In genomic region chr1:53325326-53326087, GRCh38 we compare ENCODE assay signal across 8 cellular contexts. TPM values are rescaled to one million over a fixed set of nuclear protein-coding genes. Genes with fewer than 3 reads are reported as not detected.
DNase-seq lines count a peak whose midpoint lies in the region; ATAC-seq and TF ChIP-seq lines count a peak whose summit lies in the region.

No MANE protein-coding gene starts in this region.

- H3K9me3 Mint-ChIP-seq in CD8-positive, alpha-beta memory T cell: no peaks in the 10 kb centered on the region
- no peaks in the 10 kb centered on the region for H3K9me3 Mint-ChIP-seq in endothelial cell (ENCODE audit: unreplicated experiment)

- no peaks in the 10 kb centered on the region for H3K9me3 ChIP-seq in CD8-positive, alpha-beta memory T cell (ENCODE audit: low read length)
- H3K9me3 ChIP-seq in PC-3 (ENCODE audit: low read length): no peaks in the 10 kb centered on the region
- H3K9me3 ChIP-seq in neuron (ENCODE audit: low read length): no peaks in the 10 kb centered on the region

- peak overlapping the region; percentile 51 to 98 (median 90) for H3K27ac Mint-ChIP-seq in CD8-positive, alpha-beta memory T cell
- H3K27ac Mint-ChIP-seq in endothelial cell (ENCODE audit: unreplicated experiment): peak overlapping the region; percentile 72

- no peaks in the 10 kb centered on the region for H4K20me1 ChIP-seq in PC-3 (ENCODE audit: low read length)

- intact Hi-C loops in PC-3 (cut with micrococcal nuclease): loop anchor here (2.0 to 5.0 kb wide), 3 partner anchors 55 to 1082 kb away; partner anchors contain the start of gene SSBP3

- POLR2A ChIA-PET in CD8-positive, alpha-beta memory T cell (lab: Charles Lee): interaction anchor here (0.5 to 2.3 kb wide), 3 partner anchors 43 to 252 kb away, joined by 3 to 18 read pairs (median 4); no protein-coding TSS in a partner anchor
- POLR2A ChIA-PET in PC-3 (lab: Charles Lee; ENCODE audit: unreplicated experiment): no interaction called here

- peak overlapping the region; percentile 87 for H3K4me3 ChIP-seq in CD8-positive, alpha-beta memory T cell (ENCODE audit: low read length)
- H3K4me3 ChIP-seq in PC-3 (ENCODE audit: low read length) (peak overlapping the region; percentile 89), neuron (ENCODE audit: low read length) (peak overlapping the region; percentile 78)

- peak overlapping the region; percentile 87 for H3K4me2 ChIP-seq in PC-3 (ENCODE audit: low read length)

- CTCF ChIA-PET in CD8-positive, alpha-beta memory T cell (lab: Charles Lee): interaction anchor here (1.6 to 2.5 kb wide), 4 partner anchors 43 to 88 kb away, joined by 4 to 11 read pairs (median 6); no protein-coding TSS in a partner anchor
- CTCF ChIA-PET in PC-3 (lab: Charles Lee): no interaction called here

- peak; percentile 0; the same call in 1 of the 2 replicates for ATAC-seq in PC-3

- H3K4me1 Mint-ChIP-seq in CD8-positive, alpha-beta memory T cell: peaks cover 20 to 31% (median 24%) of the 10 kb centered on the region in 3 donors
- peaks cover 16% of the 10 kb centered on the region for H3K4me1 Mint-ChIP-seq in endothelial cell (ENCODE audit: unreplicated experiment)

- H3K36me3 ChIP-seq in CD8-positive, alpha-beta memory T cell (ENCODE audit: insufficient read depth, low read length): no peaks in the 10 kb centered on the region
- H3K36me3 ChIP-seq in PC-3 (ENCODE audit: low read depth, low read length) (peaks cover 23% of the 10 kb centered on the region), neuron (ENCODE audit: insufficient read depth, low read length) (peaks cover 14% of the 10 kb centered on the region)

- no peaks in the 10 kb centered on the region for H3K9me2 ChIP-seq in PC-3 (replicated peaks; ENCODE audit: low read length)

- TSS peak; percentile 68 for BruUV-seq in PC-3 (replicated peaks; lab: Mats Ljungman, UMichigan)

- H3K4me3 Mint-ChIP-seq in CD8-positive, alpha-beta memory T cell: peak overlapping the region; percentile 92 to 100 (median 95)
- H3K4me3 Mint-ChIP-seq in endothelial cell (ENCODE audit: unreplicated experiment): peak overlapping the region; percentile 83

- H2AFZ ChIP-seq in PC-3 (ENCODE audit: low read length) (peak overlapping the region; percentile 58), neuron (ENCODE audit: low read depth, low read length) (no peak overlapping the region)

- H3K4me1 ChIP-seq in CD8-positive, alpha-beta memory T cell (ENCODE audit: insufficient read depth, low read length): peaks cover 14% of the 10 kb centered on the region
- H3K4me1 ChIP-seq in PC-3 (ENCODE audit: insufficient read depth, low read length): peaks cover 17% of the 10 kb centered on the region
- H3K4me1 ChIP-seq in neuron (ENCODE audit: insufficient read depth, low read length): peaks cover 16% of the 10 kb centered on the region

- no peaks in the 10 kb centered on the region for H3F3A ChIP-seq in PC-3 (ENCODE audit: low read length, unreplicated experiment)

- peak overlapping the region; percentile 90 for H3K9ac ChIP-seq in PC-3 (ENCODE audit: low read length)

- H3K36me3 Mint-ChIP-seq in CD8-positive, alpha-beta memory T cell: peaks cover 0 to 17% (median 2%) of the 10 kb centered on the region in 3 donors
- peaks cover 12% of the 10 kb centered on the region for H3K36me3 Mint-ChIP-seq in endothelial cell (ENCODE audit: low read depth, unreplicated experiment)

- no peak for DNase-seq in CD8-positive, alpha-beta memory T cell
- no peak for DNase-seq in PC-3
- DNase-seq in endothelial cell (ENCODE audit: low spot score): no peak
- DNase-seq in NOMO-1 treated with dmso at 0.1 percent for 144 hours (lab: John Stamatoyannopoulos, UW; ENCODE audit: unreplicated experiment): no peak
- DNase-seq in NCI-H226: no peak
- no peak for DNase-seq in NCI-H748 (lab: John Stamatoyannopoulos, UW; ENCODE audit: unreplicated experiment)
- DNase-seq in islet precursor cell: no peak

- peak overlapping the region; percentile 85 for H3K27ac ChIP-seq in CD8-positive, alpha-beta memory T cell (ENCODE audit: low read depth, low read length)
- H3K27ac ChIP-seq in PC-3 (ENCODE audit: low read length): peak overlapping the region; percentile 92

- peaks cover 63% of the 10 kb centered on the region for H3K79me2 ChIP-seq in PC-3 (ENCODE audit: low read length)

- H3K27me3 Mint-ChIP-seq in CD8-positive, alpha-beta memory T cell: no peaks in the 10 kb centered on the region
- H3K27me3 Mint-ChIP-seq in endothelial cell (ENCODE audit: unreplicated experiment): peaks cover 4% of the 10 kb centered on the region

- no peaks in the 10 kb centered on the region for H3K27me3 ChIP-seq in CD8-positive, alpha-beta memory T cell (ENCODE audit: insufficient read depth, low read length, poor library complexity, severe bottlenecking)
- no peaks in the 10 kb centered on the region for H3K27me3 ChIP-seq in PC-3 (ENCODE audit: low read length)
- peaks cover 2% of the 10 kb centered on the region for H3K27me3 ChIP-seq in neuron (ENCODE audit: insufficient read depth, low read length)

- TF ChIP-seq CTCF in PC-3 (conservative IDR thresholded peaks at IDR 0.05; ENCODE audit: low read depth, low read length): no peak
- no peak for TF ChIP-seq CTCF in endothelial cell (IDR thresholded peaks at IDR 0.05; ENCODE audit: unreplicated experiment)

RNA-seq across cellular contexts. Expression of gene LRP8, which starts 2.4 kb away (rescaled TPM):
- total RNA-seq in CD8-positive, alpha-beta memory T cell: 10 to 100 TPM; 48.7 to 49.7 TPM
- 2.7 TPM for polyA plus RNA-seq in CD8-positive, alpha-beta memory T cell
- total RNA-seq in PC-3 (2014; rRNA removed) (54.4 and 77.3 TPM in 2 replicates), endothelial cell (ENCODE audit: unreplicated experiment) (15.8 TPM)
